Comparison of ENCODE assay signal across 29 cellular contexts in the genomic region with DNA sequence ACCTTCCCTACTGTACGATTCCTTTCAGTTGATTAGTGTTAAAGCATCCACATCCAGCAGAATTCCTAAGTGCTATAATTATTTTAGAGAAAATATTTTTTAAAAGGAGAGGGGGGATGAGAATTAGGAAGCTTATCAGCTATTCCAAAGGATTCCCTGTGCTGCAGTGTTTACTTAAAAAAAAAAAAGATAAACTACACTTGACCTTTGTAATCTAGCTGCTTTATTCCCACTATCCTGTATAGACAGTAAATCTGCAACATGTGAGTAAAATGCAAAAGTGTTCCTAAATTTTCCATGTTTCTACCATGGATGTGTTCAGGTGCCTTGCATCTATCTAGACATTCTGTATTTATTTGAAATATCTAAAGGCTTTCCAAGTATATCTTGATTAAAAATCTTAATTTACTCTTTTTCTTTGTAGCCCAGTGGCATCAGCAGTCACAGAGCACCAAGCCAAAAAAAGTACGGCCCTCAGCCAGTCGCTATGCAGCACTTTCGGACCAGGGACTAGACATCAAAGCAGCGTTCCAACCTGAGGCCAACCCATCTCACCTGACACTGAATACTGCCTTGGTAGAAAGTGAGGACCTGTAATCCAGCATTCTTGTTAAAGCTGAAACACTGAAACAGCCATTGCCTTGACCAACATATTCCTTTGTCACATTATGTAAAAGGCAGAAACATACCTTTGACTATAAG.
"Had no signal": no experiment of that assay in that cellular context is flagged by ENCODE, and none has a peak within 500 bp of the region (broad histone marks: within the 10 kb centered on the region; RNA-seq: fewer than 3 reads in every experiment).

No MANE protein-coding gene starts in this region.

- H3K9me3 ChIP-seq: adrenal gland, body of pancreas, colonic mucosa had no signal

- DNase-seq: activated CD4-positive, alpha-beta memory T cell treated with anti-CD3 and anti-CD28 coated beads for 36 hours; activated CD4-positive, alpha-beta T cell treated with anti-CD3 and anti-CD28 coated beads for 36 hours; activated CD4-positive, alpha-beta T cell treated with anti-CD3 and anti-CD28 coated beads, Interleukin-2, amount 10 ng/mL, durations not matched to agents 24 days and 14 days; activated CD4-positive, CD25-positive, alpha-beta regulatory T cell; activated CD4-positive, CD25-positive, alpha-beta regulatory T cell treated with anti-CD3 and anti-CD28 coated beads, Interleukin-2, amount 50 U/mL, for 72 hours; activated CD8-positive, alpha-beta memory T cell treated with anti-CD3 and anti-CD28 coated beads, Interleukin-2, amount 10 ng/mL, durations not matched to agents 7 days and 5 days; activated CD8-positive, alpha-beta memory T cell treated with anti-CD3 and anti-CD28 coated beads, Interleukin-2, amount 50 U/mL, for 4 hours; activated CD8-positive, alpha-beta T cell treated with anti-CD3 and anti-CD28 coated beads, Interleukin-2, amount 10 ng/mL, durations not matched to agents 7 days and 5 days; activated effector memory CD4-positive, alpha-beta T cell treated with anti-CD3 and anti-CD28 coated beads, Interleukin-2, amount 50 U/mL, for 16 hours; activated naive CD4-positive, alpha-beta T cell treated with anti-CD3 and anti-CD28 coated beads for 36 hours; activated naive CD8-positive, alpha-beta T cell treated with anti-CD3 and anti-CD28 coated beads for 36 hours; activated naive CD8-positive, alpha-beta T cell treated with anti-CD3 and anti-CD28 coated beads, Interleukin-2, amount 50 U/mL, for 24 hours; activated T-cell treated with anti-CD3 and anti-CD28 coated beads, Interleukin-2, amount 50 U/mL, for 1 hour; activated T-cell treated with anti-CD3 and anti-CD28 coated beads, Interleukin-2, amount 50 U/mL, for 48 hours; adrenal gland; amygdala; aorta; body of pancreas; central memory CD4-positive, alpha-beta T cell; cerebellar nuclear complex; colonic mucosa; effector CD8-positive, alpha-beta T cell; endodermal cell; foreskin fibroblast; head of caudate nucleus; T-cell; T-helper 9 cell had no signal

- H3K27me3 ChIP-seq: adrenal gland, body of pancreas, colonic mucosa had no signal

- FAIRE-seq: frontal cortex had no signal

- H3K27ac ChIP-seq: adrenal gland, body of pancreas, colonic mucosa had no signal

- H3K4me1 ChIP-seq: adrenal gland, body of pancreas, colonic mucosa had no signal

- ATAC-seq: activated CD4-positive, alpha-beta T cell treated with anti-CD3 and anti-CD28 coated beads for 36 hours; activated CD8-positive, alpha-beta memory T cell treated with anti-CD3 and anti-CD28 coated beads, Interleukin-2, amount 10 ng/mL, durations not matched to agents 7 days and 5 days; activated CD8-positive, alpha-beta T cell treated with anti-CD3 and anti-CD28 coated beads, Interleukin-2, amount 10 ng/mL, durations not matched to agents 7 days and 5 days; activated naive CD8-positive, alpha-beta T cell treated with anti-CD3 and anti-CD28 coated beads, Interleukin-2, amount 50 U/mL, for 24 hours; body of pancreas; esophagus mucosa; T-cell had no signal

- H3K4me3 ChIP-seq: adrenal gland, body of pancreas, colonic mucosa had no signal
